Comparison of ENCODE assay signal across 11 cellular contexts in genomic region chr7:114959931-114960330, GRCh38. TPM values are rescaled to one million over a fixed set of nuclear protein-coding genes. Genes with fewer than 3 reads are reported as not detected.
A peak's percentile ranks its signal among the peaks of the same experiment; 100 is the strongest.
DNase-seq lines count a peak whose midpoint lies in the region; ATAC-seq and TF ChIP-seq lines count a peak whose summit lies in the region.
"Had no signal": no experiment of that assay in that cellular context is flagged by ENCODE, and none has a peak within 500 bp of the region (broad histone marks: within the 10 kb centered on the region; RNA-seq: fewer than 3 reads in every experiment).

No MANE protein-coding gene starts in this region.

- no peak overlapping the region for H3K4me3 ChIP-seq in brain microvascular endothelial cell (ENCODE audit: low read depth, low read length)
- H3K4me3 ChIP-seq: SK-N-MC had no signal

- DNase-seq in GM13977 (ENCODE audit: low spot score) (peak; percentile 12), brain microvascular endothelial cell (peak; percentile 74), iPS-NIHi11 (ENCODE audit: low spot score) (no peak), left ventricle myocardium superior (no peak), hypothalamus (lab: John Stamatoyannopoulos, UW) (no peak), DMS53 treated with DMSO at 0.1 percent for 48 hours (lab: John Stamatoyannopoulos, UW; ENCODE audit: unreplicated experiment) (no peak)
- DNase-seq: DMS 273 treated with DMSO at 0.1 percent for 48 hours, NCI-H1930 had no signal

- H3K36me3 ChIP-seq in brain microvascular endothelial cell (replicated peaks) = no peaks in the 10 kb centered on the region

- ATAC-seq in GM19455 (IDR thresholded peaks at IDR 0.05; ENCODE audit: unreplicated experiment) (peak; percentile 84), HG03060 (IDR thresholded peaks at IDR 0.05; ENCODE audit: low read depth, unreplicated experiment) (peak; percentile 74), left ventricle myocardium superior (no peak)

- intact Hi-C loops in left ventricle myocardium superior (cut with micrococcal nuclease) = no loop called here

- H3K27ac ChIP-seq in brain microvascular endothelial cell = peak overlapping the region; percentile 62
- H3K27ac ChIP-seq: SK-N-MC had no signal

- in situ Hi-C loops in GM13977 (cut with MboI; ENCODE audit: low pct_unique_long_range_greater_than_20kb, low sequenced_read_pairs, unreplicated experiment) = no loop called here
- in situ Hi-C loops in brain microvascular endothelial cell (cut with HindIII; ENCODE audit: low pct_ligation_motif_present, low sequenced_read_pairs) = no loop called here

- no peaks in the 10 kb centered on the region for H3K27me3 ChIP-seq in brain microvascular endothelial cell (replicated peaks)

- TF ChIP-seq CTCF in GM13977 (IDR thresholded peaks at IDR 0.05; ENCODE audit: extremely low read depth, insufficient read depth, missing control alignments) = no peak
- TF ChIP-seq CTCF in brain microvascular endothelial cell (IDR thresholded peaks at IDR 0.05; ENCODE audit: low read depth, low read length, missing control alignments) = no peak

RNA-seq across cellular contexts. Expression of gene MDFIC, which starts 38.0 kb away (rescaled TPM):
- total RNA-seq in left ventricle myocardium superior = 19.9 TPM

Comparison
In these comparisons a context has a peak if more than half of its experiments do, and no peak if none do; other contexts are left out.
1. DNase-seq: peak in GM13977 (single experiment) and brain microvascular endothelial cell (single experiment); none in iPS-NIHi11 (single experiment), left ventricle myocardium superior (single experiment), hypothalamus (0 of 51) and DMS53 treated with DMSO at 0.1 percent for 48 hours (single experiment).